ENCODE assay signal across 8 cellular contexts in genomic region chr15:85412956-85413854, GRCh38. TPM values are rescaled to one million over a fixed set of nuclear protein-coding genes. Genes with fewer than 3 reads are reported as not detected.
DNase-seq lines count a peak whose midpoint lies in the region; ATAC-seq lines count a peak whose summit lies in the region.

No MANE protein-coding gene starts in this region.

- peak; percentile 95 for DNase-seq in DMS53 (lab: John Stamatoyannopoulos, UW)
- DNase-seq in HS-27A (ENCODE audit: low read depth): peak; percentile 83
- peak; percentile 30 to 73 (median 56) for DNase-seq in T-cell
- DNase-seq in amniotic epithelial cell (ENCODE audit: low read depth): peak; percentile 91
- DNase-seq in iris pigment epithelial cell (ENCODE audit: low read depth): peak; percentile 98
- peak; percentile 51 to 59 for DNase-seq in stimulated activated CD4-positive, alpha-beta T cell treated with anti-CD3 and anti-CD28 coated beads, Interleukin-2, amount 100 ng/mL, for 48 hours
- no peak for DNase-seq in DMS79 treated with DMSO at 0.1 percent for 48 hours (lab: John Stamatoyannopoulos, UW)

- H3K4me1 Mint-ChIP-seq in T-cell: peaks cover 64 to 76% (median 74%) of the 10 kb centered on the region in 3 donors

- H3K27ac Mint-ChIP-seq in T-cell: peak overlapping the region; percentile 89 to 92

- POLR2A ChIA-PET in T-cell (lab: Charles Lee): interaction anchor here in 1 of 2 donors (1.0 to 1.1 kb wide), 3 partner anchors 18 to 97 kb away, joined by 3 to 10 read pairs (median 3); no protein-coding TSS in a partner anchor

- no peaks in the 10 kb centered on the region for H3K9me3 Mint-ChIP-seq in T-cell

- H3K4me3 Mint-ChIP-seq in T-cell: peak overlapping the region; percentile 10 to 60 (median 28)

- ATAC-seq in GM21423 (IDR thresholded peaks at IDR 0.05; ENCODE audit: unreplicated experiment) (peak; percentile 97), T-cell (replicated peaks in 1 of 4) (peak; percentile 97 to 100 (median 100))

- CTCF ChIA-PET in T-cell (lab: Charles Lee): interaction anchor here (0.6 to 5.2 kb wide), 19 partner anchors 9 to 276 kb away, joined by 3 to 61 read pairs (median 4); partner anchors contain the start of gene AKAP13 (in 1 of the 2)

- H3K27me3 Mint-ChIP-seq in T-cell: no peaks in the 10 kb centered on the region

- peaks cover 8% of the 10 kb centered on the region for H3K36me3 Mint-ChIP-seq in T-cell

RNA-seq across cellular contexts. Expression of gene AKAP13, which starts 32.8 kb away (rescaled TPM):
- total RNA-seq in T-cell: 100 to 1,000 TPM; 232 to 391 (median 281) TPM
